In genomic region chrX:115410731-115411435, GRCh38 we compare ENCODE assay signal across 25 cellular contexts.
"Had no signal": no experiment of that assay in that cellular context is flagged by ENCODE, and none has a peak within 500 bp of the region (broad histone marks: within the 10 kb centered on the region; RNA-seq: fewer than 3 reads in every experiment).

No MANE protein-coding gene starts in this region.

- H3K27ac ChIP-seq: gastrocnemius medialis, neutrophil, parathyroid adenoma, right lobe of liver, suprapubic skin, transverse colon, upper lobe of right lung, uterus had no signal

- H3K9me3 ChIP-seq: gastrocnemius medialis, neutrophil, right lobe of liver, suprapubic skin, transverse colon, upper lobe of right lung, uterus had no signal

- H3K36me3 Mint-ChIP-seq: memory B cell, natural killer cell had no signal

- H3K4me3 Mint-ChIP-seq: effector memory CD8-positive, alpha-beta T cell; memory B cell; natural killer cell; neural crest cell; stimulated activated naive CD8-positive, alpha-beta T cell treated with anti-CD3 and anti-CD28 coated beads, Interleukin-15, amount 100 ng/mL, for 72 hours had no signal

- FAIRE-seq: endometrium, keratinocyte, small intestine had no signal

- H3K9me3 Mint-ChIP-seq: memory B cell; natural killer cell; stimulated activated naive CD8-positive, alpha-beta T cell treated with anti-CD3 and anti-CD28 coated beads, Interleukin-15, amount 100 ng/mL, for 72 hours had no signal

- H3K4me1 Mint-ChIP-seq: memory B cell; natural killer cell; stimulated activated naive CD8-positive, alpha-beta T cell treated with anti-CD3 and anti-CD28 coated beads, Interleukin-15, amount 100 ng/mL, for 72 hours had no signal

- DNase-seq: cortex of kidney; effector memory CD8-positive, alpha-beta T cell; erythroblast; foreskin fibroblast; gastrocnemius medialis; head of caudate nucleus; natural killer cell; right lobe of liver; small intestine; stimulated activated CD4-positive, alpha-beta T cell treated with anti-CD3 and anti-CD28 coated beads, Interleukin-15, amount 100 ng/mL, for 24 hours; stimulated activated CD4-positive, alpha-beta T cell treated with anti-CD3 and anti-CD28 coated beads, Interleukin-2, amount 100 ng/mL, for 48 hours; stimulated activated naive CD4-positive, alpha-beta T cell; stimulated activated naive CD8-positive, alpha-beta T cell treated with anti-CD3 and anti-CD28 coated beads, Interleukin-15, amount 100 ng/mL, for 72 hours; transverse colon; upper lobe of right lung; uterus had no signal

- H3K36me3 ChIP-seq: gastrocnemius medialis, neutrophil, right lobe of liver, suprapubic skin, transverse colon, upper lobe of right lung, uterus had no signal

- H3K27ac Mint-ChIP-seq: effector memory CD8-positive, alpha-beta T cell; memory B cell; natural killer cell; progenitor cell of endocrine pancreas; stimulated activated naive CD8-positive, alpha-beta T cell treated with anti-CD3 and anti-CD28 coated beads, Interleukin-15, amount 100 ng/mL, for 72 hours had no signal

- H3K4me1 ChIP-seq: gastrocnemius medialis, parathyroid adenoma, right lobe of liver, suprapubic skin, transverse colon, upper lobe of right lung, uterus had no signal

- ATAC-seq: effector memory CD8-positive, alpha-beta T cell; gastrocnemius medialis; natural killer cell; right lobe of liver; stimulated activated naive CD8-positive, alpha-beta T cell treated with anti-CD3 and anti-CD28 coated beads, Interleukin-15, amount 100 ng/mL, for 72 hours; upper lobe of right lung had no signal

- H3K4me3 ChIP-seq: gastrocnemius medialis, lung, right lobe of liver, suprapubic skin, transverse colon, upper lobe of right lung, uterus had no signal

- H3K27me3 ChIP-seq: neutrophil, right lobe of liver, suprapubic skin, transverse colon, upper lobe of right lung had no signal
